ENCODE assay signal across 1 cellular context in the genomic region with DNA sequence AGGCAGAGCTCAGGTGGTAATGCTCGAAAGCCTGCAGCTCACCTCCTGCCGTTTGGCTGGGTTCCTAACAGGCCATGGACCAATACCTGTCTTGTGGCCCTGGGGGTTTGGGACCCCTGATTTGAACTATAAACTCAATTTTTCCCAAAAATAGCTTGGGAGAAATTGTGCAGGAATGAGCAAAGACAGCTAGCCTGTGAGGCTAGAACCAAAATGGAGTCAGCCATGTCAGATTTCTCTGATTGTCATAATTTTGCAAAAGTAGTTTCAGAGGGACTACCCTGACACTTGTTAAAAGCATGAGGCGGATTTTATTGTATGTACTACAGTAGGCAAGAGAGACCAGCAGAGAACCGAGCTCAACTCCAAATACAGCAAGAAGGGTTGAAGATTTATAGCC.
TF ChIP-seq lines count a peak whose summit lies in the region.
"Not testable (repeated sequence)": the region's sequence is repeated elsewhere in the genome, so short reads cannot be mapped to it uniquely, and the experiment has no call there.

No MANE protein-coding gene starts in this region.

TF ChIP-seq in K562, 482 proteins besides CTCF, POLR2A, EP300 and RAD21 (continued from another document):
- TF ChIP-seq, protein P1, sequence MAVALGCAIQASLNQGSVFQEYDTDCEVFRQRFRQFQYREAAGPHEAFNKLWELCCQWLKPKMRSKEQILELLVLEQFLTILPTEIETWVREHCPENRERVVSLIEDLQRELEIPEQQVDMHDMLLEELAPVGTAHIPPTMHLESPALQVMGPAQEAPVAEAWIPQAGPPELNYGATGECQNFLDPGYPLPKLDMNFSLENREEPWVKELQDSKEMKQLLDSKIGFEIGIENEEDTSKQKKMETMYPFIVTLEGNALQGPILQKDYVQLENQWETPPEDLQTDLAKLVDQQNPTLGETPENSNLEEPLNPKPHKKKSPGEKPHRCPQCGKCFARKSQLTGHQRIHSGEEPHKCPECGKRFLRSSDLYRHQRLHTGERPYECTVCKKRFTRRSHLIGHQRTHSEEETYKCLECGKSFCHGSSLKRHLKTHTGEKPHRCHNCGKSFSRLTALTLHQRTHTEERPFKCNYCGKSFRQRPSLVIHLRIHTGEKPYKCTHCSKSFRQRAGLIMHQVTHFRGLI (CRISPR knock-in tag; IDR thresholded peaks at IDR 0.05), result 0 out of 2 replicates have a peak, but pooled peaks have one; percentile 15
- 0 out of 2 replicates have a peak, but pooled peaks have one; percentile 26 for TF ChIP-seq BACH1 (tag; IDR thresholded peaks at IDR 0.05)
- 0 out of 2 replicates have a peak, but pooled peaks have one; percentile 18 for TF ChIP-seq SMAD4 (CRISPR knock-in tag; conservative IDR thresholded peaks at IDR 0.05)
- TF ChIP-seq ZNF592 (IDR thresholded peaks at IDR 0.05), result 0 out of 2 replicates have a peak, but pooled peaks have one; percentile 23
- 0 out of 2 replicates have a peak, but pooled peaks have one; percentile 34 for TF ChIP-seq PTRF (tag; IDR thresholded peaks at IDR 0.05)
- TF ChIP-seq ZNF740 (CRISPR knock-in tag; IDR thresholded peaks at IDR 0.05), result not testable (repeated sequence)
- peak in 1 of 2 experiments; percentile 67; a peak in 1 of 4 replicates for TF ChIP-seq ZNF740 (tag; IDR thresholded peaks at IDR 0.05)
